Comparison of ENCODE assay signal across 30 cellular contexts in the genomic region with DNA sequence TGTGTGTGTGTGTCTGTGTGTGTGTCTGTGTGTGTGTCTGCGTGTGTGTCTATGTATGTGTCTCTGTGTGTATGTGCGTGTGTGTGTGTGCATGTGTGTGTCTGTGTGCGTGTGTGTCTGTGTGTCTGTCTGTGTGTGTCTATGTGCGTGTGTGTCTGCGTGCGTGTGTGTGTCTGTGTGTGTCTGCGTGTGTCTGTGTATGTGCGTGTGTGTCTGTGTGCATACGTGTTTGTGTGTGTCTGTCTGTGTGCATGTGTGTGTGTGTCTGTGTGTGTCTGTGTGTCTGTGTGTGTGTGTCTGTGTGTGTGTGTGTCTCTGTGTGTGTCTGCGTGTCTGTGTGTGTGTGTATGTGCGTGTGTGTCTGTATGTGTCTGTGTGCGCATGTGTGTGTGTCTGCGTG. TPM values are rescaled to one million over a fixed set of nuclear protein-coding genes. Genes with fewer than 3 reads are reported as not detected.
"Had no signal": no experiment of that assay in that cellular context is flagged by ENCODE, and none has a peak within 500 bp of the region (broad histone marks: within the 10 kb centered on the region; RNA-seq: fewer than 3 reads in every experiment).

No MANE protein-coding gene starts in this region.

- ATAC-seq: activated CD4-positive, alpha-beta T cell treated with anti-CD3 and anti-CD28 coated beads for 36 hours; activated CD4-positive, CD25-positive, alpha-beta regulatory T cell treated with anti-CD3 and anti-CD28 coated beads, Interleukin-2, amount 50 U/mL, for 24 hours; activated CD8-positive, alpha-beta T cell treated with anti-CD3 and anti-CD28 coated beads, Interleukin-2, amount 10 ng/mL, durations not matched to agents 7 days and 5 days; body of pancreas; Panc1; WTC11 had no signal

- H3K4me3 ChIP-seq: ascending aorta, body of pancreas, breast epithelium, SJCRH30, SK-N-MC had no signal

- H3K9me3 ChIP-seq: ascending aorta, body of pancreas, breast epithelium, SJCRH30 had no signal

- H3K4me1 ChIP-seq: ascending aorta, body of pancreas, breast epithelium, SJCRH30 had no signal

- H3K36me3 ChIP-seq: ascending aorta, breast epithelium, SJCRH30 had no signal

- DNase-seq: activated CD4-positive, alpha-beta T cell treated with anti-CD3 and anti-CD28 coated beads for 36 hours; activated CD4-positive, alpha-beta T cell treated with anti-CD3 and anti-CD28 coated beads, Interleukin-2, amount 10 ng/mL, durations not matched to agents 7 days and 5 days; activated CD4-positive, alpha-beta T cell treated with anti-CD3 and anti-CD28 coated beads, Interleukin-2, amount 50 U/mL, for 48 hours; activated CD8-positive, alpha-beta T cell treated with anti-CD3 and anti-CD28 coated beads, Interleukin-2, amount 10 ng/mL, durations not matched to agents 7 days and 5 days; activated gamma-delta T cell; activated naive CD4-positive, alpha-beta T cell treated with Interleukin-2 at 50 U/mL for 16 hours; activated naive CD8-positive, alpha-beta T cell treated with anti-CD3 and anti-CD28 coated beads, Interleukin-2, amount 10 ng/mL, durations not matched to agents 7 days and 5 days; activated T-cell treated with anti-CD3 and anti-CD28 coated beads, Interleukin-2, amount 50 U/mL, for 24 hours; amygdala; body of pancreas; caudate nucleus; cerebellar nuclear complex; MM.1S; MV-4-11; NCI-H1092; NCI-H1436 treated with DMSO at 0.1 percent for 48 hours; NCI-H1694 treated with DMSO at 0.1 percent for 48 hours; NCI-H2029; NCI-H345; NCI-H524 treated with DMSO at 0.1 percent for 48 hours; SHP77; SJCRH30 had no signal

- FAIRE-seq: TTC549 had no signal

- H3K27ac ChIP-seq: ascending aorta, body of pancreas, breast epithelium, SJCRH30, SK-N-MC had no signal

- H3K27me3 ChIP-seq: ascending aorta, body of pancreas, breast epithelium, SJCRH30 had no signal

RNA-seq across cellular contexts. Expression of gene SLITRK2, which starts 35.6 kb away (rescaled TPM):
- total RNA-seq: activated CD4-positive, alpha-beta T cell treated with anti-CD3 and anti-CD28 coated beads for 36 hours; activated CD4-positive, alpha-beta T cell treated with anti-CD3 and anti-CD28 coated beads, Interleukin-2, amount 10 ng/mL, durations not matched to agents 7 days and 5 days; activated CD8-positive, alpha-beta T cell treated with anti-CD3 and anti-CD28 coated beads, Interleukin-2, amount 10 ng/mL, durations not matched to agents 7 days and 5 days; activated naive CD8-positive, alpha-beta T cell treated with anti-CD3 and anti-CD28 coated beads, Interleukin-2, amount 10 ng/mL, durations not matched to agents 7 days and 5 days; activated T-helper 2 cell treated with anti-CD3 and anti-CD28 coated beads, Interferon-gamma antibody, Interleukin-2, Interleukin-4, amounts not matched to agents 10 μg/mL and 5 μg/mL and 100 μg/mL, durations not matched to agents 14 hours and 24 hours and 36 hours; ascending aorta; SJCRH30; WTC11 had no signal
